Comparison of ENCODE assay signal across 1 cellular context in genomic region chr19:3034845-3035541, GRCh38.
TF ChIP-seq lines count a peak whose summit lies in the region.

No MANE protein-coding gene starts in this region.

TF ChIP-seq in HepG2, 621 proteins besides CTCF, POLR2A, EP300 and RAD21 (continues in another document):
- TF ChIP-seq, protein P1, sequence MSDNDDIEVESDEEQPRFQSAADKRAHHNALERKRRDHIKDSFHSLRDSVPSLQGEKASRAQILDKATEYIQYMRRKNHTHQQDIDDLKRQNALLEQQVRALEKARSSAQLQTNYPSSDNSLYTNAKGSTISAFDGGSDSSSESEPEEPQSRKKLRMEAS (IDR thresholded peaks at IDR 0.05), result peak; percentile 45; the same call in 1 of the 2 replicates
- TF ChIP-seq, protein P2, sequence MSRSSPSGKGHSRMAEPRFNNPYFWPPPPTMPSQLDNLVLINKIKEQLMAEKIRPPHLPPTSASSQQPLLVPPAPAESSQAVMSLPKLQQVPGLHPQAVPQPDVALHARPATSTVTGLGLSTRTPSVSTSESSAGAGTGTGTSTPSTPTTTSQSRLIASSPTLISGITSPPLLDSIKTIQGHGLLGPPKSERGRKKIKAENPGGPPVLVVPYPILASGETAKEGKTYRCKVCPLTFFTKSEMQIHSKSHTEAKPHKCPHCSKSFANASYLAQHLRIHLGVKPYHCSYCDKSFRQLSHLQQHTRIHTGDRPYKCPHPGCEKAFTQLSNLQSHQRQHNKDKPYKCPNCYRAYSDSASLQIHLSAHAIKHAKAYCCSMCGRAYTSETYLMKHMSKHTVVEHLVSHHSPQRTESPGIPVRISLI (CRISPR knock-in tag; IDR thresholded peaks at IDR 0.05; ENCODE audit: borderline replicate concordance), result 0 out of 2 replicates have a peak, but pooled peaks have one; percentile 45
- TF ChIP-seq NFE2L2 (IDR thresholded peaks at IDR 0.05; ENCODE audit: low read length), result no peak
- peak; percentile 16; the same call in 1 of the 2 replicates for TF ChIP-seq ZNF292 (CRISPR knock-in tag; IDR thresholded peaks at IDR 0.05; ENCODE audit: borderline replicate concordance, low read depth)
- TF ChIP-seq ZNF724P (CRISPR knock-in tag; IDR thresholded peaks at IDR 0.05; ENCODE audit: borderline replicate concordance), result peak; percentile 21; the same call in 1 of the 2 replicates
- no peak for TF ChIP-seq ZNF75D (CRISPR knock-in tag; IDR thresholded peaks at IDR 0.05; ENCODE audit: borderline replicate concordance)
- 0 out of 2 replicates have a peak, but pooled peaks have one; percentile 44 for TF ChIP-seq ZFP82 (CRISPR knock-in tag; IDR thresholded peaks at IDR 0.05; ENCODE audit: borderline replicate concordance)
- TF ChIP-seq THRA (CRISPR knock-in tag; IDR thresholded peaks at IDR 0.05; ENCODE audit: borderline replicate concordance), result peak; percentile 95; the same call in 1 of the 2 replicates
- TF ChIP-seq TARDBP (CRISPR knock-in tag; IDR thresholded peaks at IDR 0.05), result peak; percentile 11; the same call in 1 of the 2 replicates
- no peak for TF ChIP-seq TBX2 (CRISPR knock-in tag; IDR thresholded peaks at IDR 0.05; ENCODE audit: borderline replicate concordance)
- no peak for TF ChIP-seq CBX2 (IDR thresholded peaks at IDR 0.05; ENCODE audit: low read depth, low read length)
- no peak for TF ChIP-seq CBX2 (CRISPR knock-in tag; IDR thresholded peaks at IDR 0.05; ENCODE audit: low read depth)
- TF ChIP-seq SAFB2 (CRISPR knock-in tag; IDR thresholded peaks at IDR 0.05; ENCODE audit: borderline replicate concordance, low read depth), result peak; percentile 55; the same call in 1 of the 2 replicates
- 0 out of 2 replicates have a peak, but pooled peaks have one; percentile 3 for TF ChIP-seq ARID2 (CRISPR knock-in tag; IDR thresholded peaks at IDR 0.05; ENCODE audit: borderline replicate concordance)
- TF ChIP-seq RFX3 (CRISPR knock-in tag; IDR thresholded peaks at IDR 0.05), result no peak
- TF ChIP-seq MXI1 (IDR thresholded peaks at IDR 0.05; ENCODE audit: borderline replicate concordance, low read depth, low read length), result no peak
- TF ChIP-seq NR2F6 (IDR thresholded peaks at IDR 0.05), result 0 out of 2 replicates have a peak, but pooled peaks have one; percentile 9
- TF ChIP-seq NR2F6 (CRISPR knock-in tag; IDR thresholded peaks at IDR 0.05), result peak; percentile 55; the same call in 1 of the 2 replicates
- no peak for TF ChIP-seq ZNF530 (CRISPR knock-in tag; IDR thresholded peaks at IDR 0.05; ENCODE audit: low read depth)
- 0 out of 2 replicates have a peak, but pooled peaks have one; percentile 15 for TF ChIP-seq GFI1 (CRISPR knock-in tag; IDR thresholded peaks at IDR 0.05; ENCODE audit: borderline replicate concordance)
- no peak for TF ChIP-seq POLR2G (IDR thresholded peaks at IDR 0.05; ENCODE audit: low read depth, low read length)
- 0 out of 2 replicates have a peak, but pooled peaks have one; percentile 9 for TF ChIP-seq ZNF605 (CRISPR knock-in tag; IDR thresholded peaks at IDR 0.05)
- TF ChIP-seq CHD4 (IDR thresholded peaks at IDR 0.05; ENCODE audit: borderline replicate concordance, low read length), result 0 out of 2 replicates have a peak, but pooled peaks have one; percentile 10
- TF ChIP-seq ZBTB2 (CRISPR knock-in tag; IDR thresholded peaks at IDR 0.05; ENCODE audit: low read depth), result 0 out of 2 replicates have a peak, but pooled peaks have one; percentile 29
- TF ChIP-seq PAWR (CRISPR knock-in tag; IDR thresholded peaks at IDR 0.05; ENCODE audit: borderline replicate concordance), result 0 out of 2 replicates have a peak, but pooled peaks have one; percentile 56
- 0 out of 2 replicates have a peak, but pooled peaks have one; percentile 2 for TF ChIP-seq ZFX (CRISPR knock-in tag; IDR thresholded peaks at IDR 0.05; ENCODE audit: low read depth)
- TF ChIP-seq MTA1 (CRISPR knock-in tag; IDR thresholded peaks at IDR 0.05; ENCODE audit: borderline replicate concordance), result 0 out of 2 replicates have a peak, but pooled peaks have one; percentile 20
- TF ChIP-seq ZNF761 (CRISPR knock-in tag; conservative IDR thresholded peaks at IDR 0.05), result 0 out of 2 replicates have a peak, but pooled peaks have one; percentile 50
- TF ChIP-seq, protein P3, sequence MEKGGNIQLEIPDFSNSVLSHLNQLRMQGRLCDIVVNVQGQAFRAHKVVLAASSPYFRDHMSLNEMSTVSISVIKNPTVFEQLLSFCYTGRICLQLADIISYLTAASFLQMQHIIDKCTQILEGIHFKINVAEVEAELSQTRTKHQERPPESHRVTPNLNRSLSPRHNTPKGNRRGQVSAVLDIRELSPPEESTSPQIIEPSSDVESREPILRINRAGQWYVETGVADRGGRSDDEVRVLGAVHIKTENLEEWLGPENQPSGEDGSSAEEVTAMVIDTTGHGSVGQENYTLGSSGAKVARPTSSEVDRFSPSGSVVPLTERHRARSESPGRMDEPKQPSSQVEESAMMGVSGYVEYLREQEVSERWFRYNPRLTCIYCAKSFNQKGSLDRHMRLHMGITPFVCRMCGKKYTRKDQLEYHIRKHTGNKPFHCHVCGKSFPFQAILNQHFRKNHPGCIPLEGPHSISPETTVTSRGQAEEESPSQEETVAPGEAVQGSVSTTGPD (CRISPR knock-in tag; IDR thresholded peaks at IDR 0.05), result no peak
- peak; percentile 31; the same call in 1 of the 2 replicates for TF ChIP-seq GABPA (IDR thresholded peaks at IDR 0.05; ENCODE audit: low read depth, low read length)
- TF ChIP-seq GABPA (CRISPR knock-in tag; IDR thresholded peaks at IDR 0.05; ENCODE audit: low read depth), result 0 out of 2 replicates have a peak, but pooled peaks have one; percentile 24
- TF ChIP-seq PRMT3 (CRISPR knock-in tag; IDR thresholded peaks at IDR 0.05; ENCODE audit: borderline replicate concordance, low read depth), result no peak
- 0 out of 2 replicates have a peak, but pooled peaks have one; percentile 21 for TF ChIP-seq NCOA1 (CRISPR knock-in tag; IDR thresholded peaks at IDR 0.05)
- TF ChIP-seq RXRB (CRISPR knock-in tag; IDR thresholded peaks at IDR 0.05; ENCODE audit: borderline replicate concordance), result peak; percentile 74; the same call in 1 of the 2 replicates
- TF ChIP-seq ZNF383 (CRISPR knock-in tag; IDR thresholded peaks at IDR 0.05; ENCODE audit: borderline replicate concordance), result 0 out of 2 replicates have a peak, but pooled peaks have one; percentile 4
- TF ChIP-seq ZMYM3 (CRISPR knock-in tag; IDR thresholded peaks at IDR 0.05), result 0 out of 2 replicates have a peak, but pooled peaks have one; percentile 15
- TF ChIP-seq ZFP91 (CRISPR knock-in tag; IDR thresholded peaks at IDR 0.05; ENCODE audit: borderline replicate concordance), result 0 out of 2 replicates have a peak, but pooled peaks have one; percentile 1
- TF ChIP-seq ZNF816 (CRISPR knock-in tag; IDR thresholded peaks at IDR 0.05; ENCODE audit: borderline replicate concordance), result 0 out of 2 replicates have a peak, but pooled peaks have one; percentile 27
- TF ChIP-seq ZNF276 (CRISPR knock-in tag; IDR thresholded peaks at IDR 0.05; ENCODE audit: low read depth), result peak; percentile 100
- TF ChIP-seq ZNF333 (CRISPR knock-in tag; IDR thresholded peaks at IDR 0.05; ENCODE audit: borderline replicate concordance), result peak; percentile 32; the same call in 1 of the 2 replicates
- no peak for TF ChIP-seq RCOR2 (CRISPR knock-in tag; IDR thresholded peaks at IDR 0.05)
- TF ChIP-seq FOXC1 (CRISPR knock-in tag; IDR thresholded peaks at IDR 0.05; ENCODE audit: borderline replicate concordance), result no peak; the same call in 1 of the 2 replicates
- peak; percentile 26 for TF ChIP-seq IKZF4 (CRISPR knock-in tag; IDR thresholded peaks at IDR 0.05; ENCODE audit: borderline replicate concordance, low read depth, not compliant biosample characterization)
- 0 out of 2 replicates have a peak, but pooled peaks have one; percentile 76 for TF ChIP-seq CAMTA2 (CRISPR knock-in tag; IDR thresholded peaks at IDR 0.05; ENCODE audit: borderline replicate concordance)
- 0 out of 2 replicates have a peak, but pooled peaks have one; percentile 43 for TF ChIP-seq ZNF670 (CRISPR knock-in tag; IDR thresholded peaks at IDR 0.05; ENCODE audit: borderline replicate concordance)
- TF ChIP-seq EHMT2 (IDR thresholded peaks at IDR 0.05; ENCODE audit: borderline replicate concordance, low read depth, low read length), result no peak
- no peak for TF ChIP-seq ONECUT2 (CRISPR knock-in tag; IDR thresholded peaks at IDR 0.05)
- peak; percentile 54; the same call in 1 of the 2 replicates for TF ChIP-seq PHF21A (CRISPR knock-in tag; IDR thresholded peaks at IDR 0.05)
- TF ChIP-seq, protein P4, sequence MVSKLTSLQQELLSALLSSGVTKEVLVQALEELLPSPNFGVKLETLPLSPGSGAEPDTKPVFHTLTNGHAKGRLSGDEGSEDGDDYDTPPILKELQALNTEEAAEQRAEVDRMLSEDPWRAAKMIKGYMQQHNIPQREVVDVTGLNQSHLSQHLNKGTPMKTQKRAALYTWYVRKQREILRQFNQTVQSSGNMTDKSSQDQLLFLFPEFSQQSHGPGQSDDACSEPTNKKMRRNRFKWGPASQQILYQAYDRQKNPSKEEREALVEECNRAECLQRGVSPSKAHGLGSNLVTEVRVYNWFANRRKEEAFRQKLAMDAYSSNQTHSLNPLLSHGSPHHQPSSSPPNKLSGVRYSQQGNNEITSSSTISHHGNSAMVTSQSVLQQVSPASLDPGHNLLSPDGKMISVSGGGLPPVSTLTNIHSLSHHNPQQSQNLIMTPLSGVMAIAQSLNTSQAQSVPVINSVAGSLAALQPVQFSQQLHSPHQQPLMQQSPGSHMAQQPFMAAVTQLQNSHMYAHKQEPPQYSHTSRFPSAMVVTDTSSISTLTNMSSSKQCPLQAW (CRISPR knock-in tag; IDR thresholded peaks at IDR 0.05), result 0 out of 2 replicates have a peak, but pooled peaks have one; percentile 33
- TF ChIP-seq ZNF713 (CRISPR knock-in tag; IDR thresholded peaks at IDR 0.05), result no peak
- TF ChIP-seq, protein P5, sequence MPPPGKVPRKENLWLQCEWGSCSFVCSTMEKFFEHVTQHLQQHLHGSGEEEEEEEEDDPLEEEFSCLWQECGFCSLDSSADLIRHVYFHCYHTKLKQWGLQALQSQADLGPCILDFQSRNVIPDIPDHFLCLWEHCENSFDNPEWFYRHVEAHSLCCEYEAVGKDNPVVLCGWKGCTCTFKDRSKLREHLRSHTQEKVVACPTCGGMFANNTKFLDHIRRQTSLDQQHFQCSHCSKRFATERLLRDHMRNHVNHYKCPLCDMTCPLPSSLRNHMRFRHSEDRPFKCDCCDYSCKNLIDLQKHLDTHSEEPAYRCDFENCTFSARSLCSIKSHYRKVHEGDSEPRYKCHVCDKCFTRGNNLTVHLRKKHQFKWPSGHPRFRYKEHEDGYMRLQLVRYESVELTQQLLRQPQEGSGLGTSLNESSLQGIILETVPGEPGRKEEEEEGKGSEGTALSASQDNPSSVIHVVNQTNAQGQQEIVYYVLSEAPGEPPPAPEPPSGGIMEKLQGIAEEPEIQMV (CRISPR knock-in tag; IDR thresholded peaks at IDR 0.05; ENCODE audit: low read depth), result 0 out of 2 replicates have a peak, but pooled peaks have one; percentile 18
- 0 out of 2 replicates have a peak, but pooled peaks have one; percentile 4 for TF ChIP-seq ZNF343 (CRISPR knock-in tag; IDR thresholded peaks at IDR 0.05)
- peak; percentile 43; the same call in 1 of the 2 replicates for TF ChIP-seq MXD1 (CRISPR knock-in tag; IDR thresholded peaks at IDR 0.05)
- peak in 1 of 2 experiments; percentile 38; a peak in 1 of 4 replicates for TF ChIP-seq NR2F1 (CRISPR knock-in tag; IDR thresholded peaks at IDR 0.05)
- 0 out of 2 replicates have a peak, but pooled peaks have one; percentile 43 for TF ChIP-seq ZC3H13 (CRISPR knock-in tag; IDR thresholded peaks at IDR 0.05)
- peak; percentile 45; the same call in 1 of the 2 replicates for TF ChIP-seq ZNF547 (CRISPR knock-in tag; IDR thresholded peaks at IDR 0.05)
